ENCODE assay signal across 8 cellular contexts in the genomic region with DNA sequence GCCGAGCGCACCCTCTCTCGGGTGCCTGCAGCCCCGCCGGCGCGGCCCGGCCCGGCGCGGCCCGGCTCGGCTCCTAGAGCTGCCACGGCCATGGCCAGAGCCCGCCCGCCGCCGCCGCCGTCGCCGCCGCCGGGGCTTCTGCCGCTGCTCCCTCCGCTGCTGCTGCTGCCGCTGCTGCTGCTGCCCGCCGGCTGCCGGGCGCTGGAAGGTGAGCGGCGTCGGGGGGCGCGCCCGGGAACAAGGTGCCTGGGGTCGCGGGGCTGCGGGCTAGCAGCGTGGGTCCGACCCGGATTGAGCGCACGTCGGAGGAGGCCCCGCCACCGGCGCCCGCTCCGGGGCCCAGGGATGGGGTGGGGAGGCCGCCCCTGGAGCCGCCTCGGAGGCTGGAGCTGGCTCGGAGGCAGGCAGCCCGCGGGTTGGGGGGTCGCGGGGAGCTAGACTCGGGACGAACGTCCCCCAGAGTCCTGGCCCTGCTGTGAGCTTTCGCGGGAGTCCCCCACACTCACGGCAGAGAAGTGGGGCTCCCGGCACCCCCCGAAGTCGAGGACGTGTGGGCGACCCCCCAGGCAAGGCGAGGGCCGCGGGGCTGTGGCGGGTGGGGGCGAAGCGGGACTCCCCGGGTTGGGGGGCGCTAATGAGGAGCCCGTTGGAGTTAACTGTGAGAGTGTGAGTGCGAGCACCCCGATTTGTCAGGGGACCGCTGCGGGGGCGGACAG. TPM values are rescaled to one million over a fixed set of nuclear protein-coding genes. Genes with fewer than 3 reads are reported as not detected.
DNase-seq lines count a peak whose midpoint lies in the region; ATAC-seq and TF ChIP-seq lines count a peak whose summit lies in the region.

No MANE protein-coding gene starts in this region.

- no peak for DNase-seq in activated CD8-positive, alpha-beta T cell treated with anti-CD3 and anti-CD28 coated beads, Interleukin-2, amount 10 ng/mL, durations not matched to agents 7 days and 5 days
- no peak for DNase-seq in activated CD8-positive, alpha-beta T cell treated with anti-CD3 and anti-CD28 coated beads for 36 hours
- peak; percentile 17 for DNase-seq in central memory CD4-positive, alpha-beta T cell
- DNase-seq in memory B cell (ENCODE audit: low spot score in 2 of 2) (peak in 1 of 2 donors; percentile 56), transverse colon (no peak), DMS153 treated with DMSO at 0.1 percent for 48 hours (lab: John Stamatoyannopoulos, UW; ENCODE audit: unreplicated experiment) (no peak)
- DNase-seq in activated CD4-positive, alpha-beta memory T cell treated with anti-CD3 and anti-CD28 coated beads, Interleukin-2, amount 10 ng/mL, durations not matched to agents 7 days and 5 days: no peak
- no peak for DNase-seq in activated CD8-positive, alpha-beta memory T cell treated with anti-CD3 and anti-CD28 coated beads, Interleukin-2, amount 50 U/mL, for 48 hours

- TF ChIP-seq POLR2A in transverse colon (IDR thresholded peaks at IDR 0.05): no peak

- intact Hi-C loops in activated CD8-positive, alpha-beta T cell treated with anti-CD3 and anti-CD28 coated beads for 36 hours (cut with micrococcal nuclease): no loop called here
- intact Hi-C loops in transverse colon (cut with DNase I; ENCODE audit: low total_unique reads): no loop called here

- POLR2A ChIA-PET in activated CD8-positive, alpha-beta T cell treated with anti-CD3 and anti-CD28 coated beads, Interleukin-2, amount 10 ng/mL, durations not matched to agents 7 days and 5 days (lab: Charles Lee): no interaction called here
- POLR2A ChIA-PET in activated CD8-positive, alpha-beta T cell treated with anti-CD3 and anti-CD28 coated beads for 36 hours (lab: Charles Lee): interaction anchor here (0.6 kb wide), 1 partner anchor 77 kb away, joined by 3 read pairs; no protein-coding TSS in a partner anchor
- POLR2A ChIA-PET in activated CD4-positive, alpha-beta memory T cell treated with anti-CD3 and anti-CD28 coated beads, Interleukin-2, amount 10 ng/mL, durations not matched to agents 7 days and 5 days (lab: Charles Lee): interaction anchor here (1.9 kb wide), 1 partner anchor 216 kb away, joined by 6 read pairs; no protein-coding TSS in a partner anchor

- H3K4me3 ChIP-seq in transverse colon: peak overlapping the region; percentile 61 to 77 (median 69)

- no peak overlapping the region for H3K27ac Mint-ChIP-seq in activated CD8-positive, alpha-beta T cell treated with anti-CD3 and anti-CD28 coated beads, Interleukin-2, amount 10 ng/mL, durations not matched to agents 7 days and 5 days
- no peak overlapping the region for H3K27ac Mint-ChIP-seq in activated CD8-positive, alpha-beta T cell treated with anti-CD3 and anti-CD28 coated beads for 36 hours
- H3K27ac Mint-ChIP-seq in memory B cell: no peak overlapping the region
- no peak overlapping the region for H3K27ac Mint-ChIP-seq in activated CD4-positive, alpha-beta memory T cell treated with anti-CD3 and anti-CD28 coated beads, Interleukin-2, amount 10 ng/mL, durations not matched to agents 7 days and 5 days

- H3K4me1 ChIP-seq in transverse colon: peaks cover 25 to 69% (median 53%) of the 10 kb centered on the region in 4 donors

- peaks cover 15% of the 10 kb centered on the region for H3K4me1 Mint-ChIP-seq in activated CD8-positive, alpha-beta T cell treated with anti-CD3 and anti-CD28 coated beads, Interleukin-2, amount 10 ng/mL, durations not matched to agents 7 days and 5 days (ENCODE audit: low read depth)
- peaks cover 16% of the 10 kb centered on the region for H3K4me1 Mint-ChIP-seq in activated CD8-positive, alpha-beta T cell treated with anti-CD3 and anti-CD28 coated beads for 36 hours (ENCODE audit: low read depth)
- H3K4me1 Mint-ChIP-seq in memory B cell: peaks cover 9% of the 10 kb centered on the region
- peaks cover 27% of the 10 kb centered on the region for H3K4me1 Mint-ChIP-seq in activated CD4-positive, alpha-beta memory T cell treated with anti-CD3 and anti-CD28 coated beads, Interleukin-2, amount 10 ng/mL, durations not matched to agents 7 days and 5 days

- in situ Hi-C loops in transverse colon (cut with MboI; ENCODE audit: low pct_ligation_motif_present in 1 of 4, low pct_unique_long_range_greater_than_20kb in 1 of 4, low sequenced_read_pairs in 3 of 4): no loop called here

- H3K36me3 ChIP-seq in transverse colon: no peaks in the 10 kb centered on the region

- H3K36me3 Mint-ChIP-seq in activated CD8-positive, alpha-beta T cell treated with anti-CD3 and anti-CD28 coated beads, Interleukin-2, amount 10 ng/mL, durations not matched to agents 7 days and 5 days (ENCODE audit: low read depth): no peaks in the 10 kb centered on the region
- H3K36me3 Mint-ChIP-seq in activated CD8-positive, alpha-beta T cell treated with anti-CD3 and anti-CD28 coated beads for 36 hours (ENCODE audit: low read depth): no peaks in the 10 kb centered on the region
- no peaks in the 10 kb centered on the region for H3K36me3 Mint-ChIP-seq in memory B cell
- no peaks in the 10 kb centered on the region for H3K36me3 Mint-ChIP-seq in activated CD4-positive, alpha-beta memory T cell treated with anti-CD3 and anti-CD28 coated beads, Interleukin-2, amount 10 ng/mL, durations not matched to agents 7 days and 5 days (ENCODE audit: low read depth)

- no peaks in the 10 kb centered on the region for H3K27me3 ChIP-seq in transverse colon

- CTCF ChIA-PET in activated CD8-positive, alpha-beta T cell treated with anti-CD3 and anti-CD28 coated beads, Interleukin-2, amount 10 ng/mL, durations not matched to agents 7 days and 5 days (lab: Charles Lee): interaction anchor here (1.0 to 2.5 kb wide), 12 partner anchors 8 to 269 kb away, joined by 3 to 18 read pairs (median 6); no protein-coding TSS in a partner anchor
- CTCF ChIA-PET in activated CD8-positive, alpha-beta T cell treated with anti-CD3 and anti-CD28 coated beads for 36 hours (lab: Charles Lee): interaction anchor here (0.7 to 2.2 kb wide), 21 partner anchors 8 to 281 kb away, joined by 3 to 15 read pairs (median 6); no protein-coding TSS in a partner anchor
- CTCF ChIA-PET in activated CD4-positive, alpha-beta memory T cell treated with anti-CD3 and anti-CD28 coated beads, Interleukin-2, amount 10 ng/mL, durations not matched to agents 7 days and 5 days (lab: Charles Lee): interaction anchor here (1.2 to 2.9 kb wide), 8 partner anchors 12 to 258 kb away, joined by 3 to 18 read pairs (median 10); no protein-coding TSS in a partner anchor

- no peak overlapping the region for H3K4me3 Mint-ChIP-seq in activated CD8-positive, alpha-beta T cell treated with anti-CD3 and anti-CD28 coated beads, Interleukin-2, amount 10 ng/mL, durations not matched to agents 7 days and 5 days
- no peak overlapping the region for H3K4me3 Mint-ChIP-seq in activated CD8-positive, alpha-beta T cell treated with anti-CD3 and anti-CD28 coated beads for 36 hours
- peak overlapping the region; percentile 73 for H3K4me3 Mint-ChIP-seq in memory B cell
- H3K4me3 Mint-ChIP-seq in activated CD4-positive, alpha-beta memory T cell treated with anti-CD3 and anti-CD28 coated beads, Interleukin-2, amount 10 ng/mL, durations not matched to agents 7 days and 5 days: no peak overlapping the region

- no peaks in the 10 kb centered on the region for H3K9me3 Mint-ChIP-seq in activated CD8-positive, alpha-beta T cell treated with anti-CD3 and anti-CD28 coated beads, Interleukin-2, amount 10 ng/mL, durations not matched to agents 7 days and 5 days (ENCODE audit: insufficient read depth)
- H3K9me3 Mint-ChIP-seq in activated CD8-positive, alpha-beta T cell treated with anti-CD3 and anti-CD28 coated beads for 36 hours: no peaks in the 10 kb centered on the region
- H3K9me3 Mint-ChIP-seq in memory B cell: no peaks in the 10 kb centered on the region
- no peaks in the 10 kb centered on the region for H3K9me3 Mint-ChIP-seq in activated CD4-positive, alpha-beta memory T cell treated with anti-CD3 and anti-CD28 coated beads, Interleukin-2, amount 10 ng/mL, durations not matched to agents 7 days and 5 days

- H3K9me3 ChIP-seq in transverse colon: no peaks in the 10 kb centered on the region

- WGBS in transverse colon (ENCODE audit: low coverage in 1 of 2), 2 donors: 0 to 7% methylated on average over 7 to 41 of the region's 84 CpGs

- H3K27ac ChIP-seq in transverse colon: peak overlapping the region; percentile 76 to 88 (median 83)

- no peak for TF ChIP-seq CTCF in activated CD8-positive, alpha-beta T cell treated with anti-CD3 and anti-CD28 coated beads for 36 hours (IDR thresholded peaks at IDR 0.05)
- TF ChIP-seq CTCF in transverse colon (IDR thresholded peaks at IDR 0.05): no peak

- ATAC-seq in activated CD8-positive, alpha-beta T cell treated with anti-CD3 and anti-CD28 coated beads, Interleukin-2, amount 10 ng/mL, durations not matched to agents 7 days and 5 days: peak; percentile 17
- ATAC-seq in activated CD8-positive, alpha-beta T cell treated with anti-CD3 and anti-CD28 coated beads for 36 hours: no peak
- peak; percentile 9 for ATAC-seq in memory B cell (ENCODE audit: low read depth)

- peaks cover 53% of the 10 kb centered on the region for H3K27me3 Mint-ChIP-seq in activated CD8-positive, alpha-beta T cell treated with anti-CD3 and anti-CD28 coated beads, Interleukin-2, amount 10 ng/mL, durations not matched to agents 7 days and 5 days (ENCODE audit: low read depth)
- peaks cover 24% of the 10 kb centered on the region for H3K27me3 Mint-ChIP-seq in activated CD8-positive, alpha-beta T cell treated with anti-CD3 and anti-CD28 coated beads for 36 hours
- peaks cover 26% of the 10 kb centered on the region for H3K27me3 Mint-ChIP-seq in memory B cell
- H3K27me3 Mint-ChIP-seq in activated CD4-positive, alpha-beta memory T cell treated with anti-CD3 and anti-CD28 coated beads, Interleukin-2, amount 10 ng/mL, durations not matched to agents 7 days and 5 days: peaks cover 57% of the 10 kb centered on the region

- TF ChIP-seq EP300 in transverse colon (IDR thresholded peaks at IDR 0.05; ENCODE audit: low read depth): no peak

RNA-seq across cellular contexts. Expression of gene EPHB3, which starts 0.7 kb away (rescaled TPM):
- under 1 TPM; 0.11 to 0.13 TPM for total RNA-seq in activated CD8-positive, alpha-beta T cell treated with anti-CD3 and anti-CD28 coated beads, Interleukin-2, amount 10 ng/mL, durations not matched to agents 7 days and 5 days
- under 1 TPM in 1 of 2 experiments, not detected in 1; 0.07 TPM for total RNA-seq in activated CD8-positive, alpha-beta T cell treated with anti-CD3 and anti-CD28 coated beads for 36 hours
- total RNA-seq in transverse colon: 10 to 100 TPM in 1 of 4 donors, 1 to 10 TPM in 3; 4.1 to 17.7 (median 6.7) TPM
- under 1 TPM; 0.20 to 0.71 TPM for total RNA-seq in activated CD4-positive, alpha-beta memory T cell treated with anti-CD3 and anti-CD28 coated beads, Interleukin-2, amount 10 ng/mL, durations not matched to agents 7 days and 5 days
